In genomic region chr18:58297198-58297597, GRCh38 we compare ENCODE assay signal across 2 cellular contexts.
TF ChIP-seq lines count a peak whose summit lies in the region.

No MANE protein-coding gene starts in this region.

TF ChIP-seq in IMR-90, 13 proteins besides CTCF, POLR2A, EP300 and RAD21:
- TF ChIP-seq MXI1 (IDR thresholded peaks at IDR 0.05; ENCODE audit: borderline replicate concordance, low read depth, low read length) (no peak), SMC3 (IDR thresholded peaks at IDR 0.05; ENCODE audit: low read depth, low read length) (no peak), NFE2L2 (IDR thresholded peaks at IDR 0.05; ENCODE audit: low read depth, low read length) (no peak), BHLHE40 (IDR thresholded peaks at IDR 0.05; ENCODE audit: low read depth, low read length) (no peak), RCOR1 (IDR thresholded peaks at IDR 0.05; ENCODE audit: insufficient replicate concordance, low read length) (no peak), FOS (IDR thresholded peaks at IDR 0.05; ENCODE audit: low read depth, low read length) (no peak), MAFK (IDR thresholded peaks at IDR 0.05; ENCODE audit: low read depth, low read length) (no peak), RFX5 (IDR thresholded peaks at IDR 0.05; ENCODE audit: low read depth, low read length) (no peak), ELK1 (IDR thresholded peaks at IDR 0.05; ENCODE audit: borderline replicate concordance, low read depth, low read length) (no peak), CEBPB (IDR thresholded peaks at IDR 0.05; ENCODE audit: low read depth, low read length) (no peak), MAZ (IDR thresholded peaks at IDR 0.05; ENCODE audit: borderline replicate concordance, low read depth, low read length) (no peak), CHD1 (IDR thresholded peaks at IDR 0.05; ENCODE audit: low read depth, low read length) (no peak), USF2 (IDR thresholded peaks at IDR 0.05; ENCODE audit: low read depth, low read length) (no peak)

TF ChIP-seq in GM12878, 131 proteins besides CTCF, POLR2A, EP300 and RAD21:
- TF ChIP-seq CBFB (IDR thresholded peaks at IDR 0.05; ENCODE audit: low read depth): 0 out of 2 replicates have a peak, but pooled peaks have one; percentile 29
- TF ChIP-seq SUZ12 (IDR thresholded peaks at IDR 0.05; ENCODE audit: unreplicated experiment): no peak
- peak; percentile 64; the same call in 1 of the 2 replicates for TF ChIP-seq RUNX3 (IDR thresholded peaks at IDR 0.05; ENCODE audit: low read length)
- TF ChIP-seq CREB1 (IDR thresholded peaks at IDR 0.05; ENCODE audit: low read depth): no peak
- no peak for TF ChIP-seq LARP7 (IDR thresholded peaks at IDR 0.05)
- no peak for TF ChIP-seq E2F8 (IDR thresholded peaks at IDR 0.05; ENCODE audit: low read depth, partially characterized antibody)
- no peak for TF ChIP-seq ZBTB11 (CRISPR knock-in tag; IDR thresholded peaks at IDR 0.05)
